ENCODE assay signal across 3 cellular contexts in the genomic region with DNA sequence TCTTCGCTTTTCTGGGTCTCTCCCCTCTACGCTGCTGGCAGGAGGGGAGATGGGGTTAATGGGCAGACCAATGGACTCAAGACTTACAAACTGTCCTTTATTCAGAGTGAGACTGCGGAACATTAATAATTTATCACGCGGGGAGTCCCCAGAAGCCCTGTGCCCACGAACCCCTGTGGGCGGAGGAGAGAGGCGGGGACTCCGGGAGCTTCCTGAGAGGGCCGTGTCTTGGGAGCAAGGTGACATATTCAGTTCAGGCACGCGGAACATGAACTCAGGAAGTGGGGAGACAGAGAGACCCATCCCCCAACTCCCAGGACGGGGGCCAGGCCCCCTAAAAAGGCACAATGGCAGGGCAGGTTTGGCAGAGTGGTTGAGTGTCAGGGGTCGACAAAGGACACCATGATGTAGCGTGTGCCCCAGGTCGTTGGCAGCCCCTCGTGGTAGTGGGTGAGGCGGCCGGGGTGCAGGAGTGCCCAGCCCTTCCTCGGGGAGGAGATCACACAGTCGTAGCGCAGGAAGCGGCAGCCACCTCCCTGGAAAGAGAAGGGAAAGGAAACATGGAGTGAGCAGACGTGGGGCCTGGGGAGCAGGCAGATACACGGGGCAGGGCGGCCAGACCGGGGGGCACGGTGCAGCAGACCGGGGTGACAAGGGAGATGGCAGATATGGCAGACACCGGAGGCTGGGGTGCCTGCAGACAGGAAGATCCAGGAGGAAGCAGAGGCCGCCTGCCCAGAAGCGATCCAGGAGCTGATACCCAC.
TF ChIP-seq lines count a peak whose summit lies in the region.

No MANE protein-coding gene starts in this region.

TF ChIP-seq in GM23338, 12 proteins besides CTCF, POLR2A, EP300 and RAD21 (continues in another document):
- TF ChIP-seq STAT1 (IDR thresholded peaks at IDR 0.05; ENCODE audit: unreplicated experiment) (no peak), NANOG (IDR thresholded peaks at IDR 0.05; ENCODE audit: borderline replicate concordance) (no peak), POLR2AphosphoS5 (IDR thresholded peaks at IDR 0.05; ENCODE audit: low read depth) (no peak), ZNF114 (CRISPR knock-in tag; IDR thresholded peaks at IDR 0.05) (no peak), EZH2 (IDR thresholded peaks at IDR 0.05; ENCODE audit: low read depth, unreplicated experiment) (no peak), ZNF331 (CRISPR knock-in tag; IDR thresholded peaks at IDR 0.05; ENCODE audit: low read depth) (no peak), JUNB (IDR thresholded peaks at IDR 0.05; ENCODE audit: unreplicated experiment) (no peak)
- TF ChIP-seq, protein P1, sequence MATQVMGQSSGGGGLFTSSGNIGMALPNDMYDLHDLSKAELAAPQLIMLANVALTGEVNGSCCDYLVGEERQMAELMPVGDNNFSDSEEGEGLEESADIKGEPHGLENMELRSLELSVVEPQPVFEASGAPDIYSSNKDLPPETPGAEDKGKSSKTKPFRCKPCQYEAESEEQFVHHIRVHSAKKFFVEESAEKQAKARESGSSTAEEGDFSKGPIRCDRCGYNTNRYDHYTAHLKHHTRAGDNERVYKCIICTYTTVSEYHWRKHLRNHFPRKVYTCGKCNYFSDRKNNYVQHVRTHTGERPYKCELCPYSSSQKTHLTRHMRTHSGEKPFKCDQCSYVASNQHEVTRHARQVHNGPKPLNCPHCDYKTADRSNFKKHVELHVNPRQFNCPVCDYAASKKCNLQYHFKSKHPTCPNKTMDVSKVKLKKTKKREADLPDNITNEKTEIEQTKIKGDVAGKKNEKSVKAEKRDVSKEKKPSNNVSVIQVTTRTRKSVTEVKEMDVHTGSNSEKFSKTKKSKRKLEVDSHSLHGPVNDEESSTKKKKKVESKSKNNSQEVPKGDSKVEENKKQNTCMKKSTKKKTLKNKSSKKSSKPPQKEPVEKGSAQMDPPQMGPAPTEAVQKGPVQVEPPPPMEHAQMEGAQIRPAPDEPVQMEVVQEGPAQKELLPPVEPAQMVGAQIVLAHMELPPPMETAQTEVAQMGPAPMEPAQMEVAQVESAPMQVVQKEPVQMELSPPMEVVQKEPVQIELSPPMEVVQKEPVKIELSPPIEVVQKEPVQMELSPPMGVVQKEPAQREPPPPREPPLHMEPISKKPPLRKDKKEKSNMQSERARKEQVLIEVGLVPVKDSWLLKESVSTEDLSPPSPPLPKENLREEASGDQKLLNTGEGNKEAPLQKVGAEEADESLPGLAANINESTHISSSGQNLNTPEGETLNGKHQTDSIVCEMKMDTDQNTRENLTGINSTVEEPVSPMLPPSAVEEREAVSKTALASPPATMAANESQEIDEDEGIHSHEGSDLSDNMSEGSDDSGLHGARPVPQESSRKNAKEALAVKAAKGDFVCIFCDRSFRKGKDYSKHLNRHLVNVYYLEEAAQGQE (IDR thresholded peaks at IDR 0.05; ENCODE audit: unreplicated experiment), result no peak
- TF ChIP-seq, protein P2, sequence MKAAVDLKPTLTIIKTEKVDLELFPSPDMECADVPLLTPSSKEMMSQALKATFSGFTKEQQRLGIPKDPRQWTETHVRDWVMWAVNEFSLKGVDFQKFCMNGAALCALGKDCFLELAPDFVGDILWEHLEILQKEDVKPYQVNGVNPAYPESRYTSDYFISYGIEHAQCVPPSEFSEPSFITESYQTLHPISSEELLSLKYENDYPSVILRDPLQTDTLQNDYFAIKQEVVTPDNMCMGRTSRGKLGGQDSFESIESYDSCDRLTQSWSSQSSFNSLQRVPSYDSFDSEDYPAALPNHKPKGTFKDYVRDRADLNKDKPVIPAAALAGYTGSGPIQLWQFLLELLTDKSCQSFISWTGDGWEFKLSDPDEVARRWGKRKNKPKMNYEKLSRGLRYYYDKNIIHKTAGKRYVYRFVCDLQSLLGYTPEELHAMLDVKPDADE (IDR thresholded peaks at IDR 0.05), result no peak

TF ChIP-seq in K562, 482 proteins besides CTCF, POLR2A, EP300 and RAD21:
- TF ChIP-seq TSC22D4 (tag; IDR thresholded peaks at IDR 0.05) (no peak), HNRNPL (IDR thresholded peaks at IDR 0.05; ENCODE audit: low read depth, low read length) (no peak), POLR2G (IDR thresholded peaks at IDR 0.05; ENCODE audit: low read depth, low read length) (peak; percentile 44)
TF ChIP-seq in K562: peak in this region for 1.

TF ChIP-seq in SK-N-SH, 30 proteins besides CTCF, POLR2A, EP300 and RAD21:
- TF ChIP-seq TEAD4 (IDR thresholded peaks at IDR 0.05; ENCODE audit: borderline replicate concordance, insufficient read depth) (no peak), GATA2 (CRISPR knock-in tag; IDR thresholded peaks at IDR 0.05) (no peak), SIN3A (IDR thresholded peaks at IDR 0.05; ENCODE audit: borderline replicate concordance, low read depth, low read length) (no peak), CHD2 (IDR thresholded peaks at IDR 0.05; ENCODE audit: low read length, partially characterized antibody) (no peak), SMC3 (IDR thresholded peaks at IDR 0.05; ENCODE audit: low read depth, low read length) (no peak), TCF12 (IDR thresholded peaks at IDR 0.05) (no peak), TAF1 (IDR thresholded peaks at IDR 0.05; ENCODE audit: borderline replicate concordance, low read depth, low read length) (no peak), FOXJ3 (CRISPR knock-in tag; IDR thresholded peaks at IDR 0.05) (no peak), RFX5 (IDR thresholded peaks at IDR 0.05; ENCODE audit: low read length) (no peak), POLR2AphosphoS5 (IDR thresholded peaks at IDR 0.05; ENCODE audit: low read depth, low read length) (no peak)
- TF ChIP-seq, protein P3, sequence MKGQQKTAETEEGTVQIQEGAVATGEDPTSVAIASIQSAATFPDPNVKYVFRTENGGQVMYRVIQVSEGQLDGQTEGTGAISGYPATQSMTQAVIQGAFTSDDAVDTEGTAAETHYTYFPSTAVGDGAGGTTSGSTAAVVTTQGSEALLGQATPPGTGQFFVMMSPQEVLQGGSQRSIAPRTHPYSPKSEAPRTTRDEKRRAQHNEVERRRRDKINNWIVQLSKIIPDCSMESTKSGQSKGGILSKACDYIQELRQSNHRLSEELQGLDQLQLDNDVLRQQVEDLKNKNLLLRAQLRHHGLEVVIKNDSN (IDR thresholded peaks at IDR 0.05; ENCODE audit: borderline replicate concordance, low read depth), result no peak
- TF ChIP-seq, protein P4, sequence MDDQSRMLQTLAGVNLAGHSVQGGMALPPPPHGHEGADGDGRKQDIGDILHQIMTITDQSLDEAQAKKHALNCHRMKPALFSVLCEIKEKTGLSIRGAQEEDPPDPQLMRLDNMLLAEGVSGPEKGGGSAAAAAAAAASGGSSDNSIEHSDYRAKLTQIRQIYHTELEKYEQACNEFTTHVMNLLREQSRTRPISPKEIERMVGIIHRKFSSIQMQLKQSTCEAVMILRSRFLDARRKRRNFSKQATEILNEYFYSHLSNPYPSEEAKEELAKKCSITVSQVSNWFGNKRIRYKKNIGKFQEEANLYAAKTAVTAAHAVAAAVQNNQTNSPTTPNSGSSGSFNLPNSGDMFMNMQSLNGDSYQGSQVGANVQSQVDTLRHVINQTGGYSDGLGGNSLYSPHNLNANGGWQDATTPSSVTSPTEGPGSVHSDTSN (IDR thresholded peaks at IDR 0.05), result no peak
- TF ChIP-seq, protein P5, sequence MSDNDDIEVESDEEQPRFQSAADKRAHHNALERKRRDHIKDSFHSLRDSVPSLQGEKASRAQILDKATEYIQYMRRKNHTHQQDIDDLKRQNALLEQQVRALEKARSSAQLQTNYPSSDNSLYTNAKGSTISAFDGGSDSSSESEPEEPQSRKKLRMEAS (IDR thresholded peaks at IDR 0.05; ENCODE audit: low read depth), result no peak
